Comparison of ENCODE assay signal across 1 cellular context in the genomic region with DNA sequence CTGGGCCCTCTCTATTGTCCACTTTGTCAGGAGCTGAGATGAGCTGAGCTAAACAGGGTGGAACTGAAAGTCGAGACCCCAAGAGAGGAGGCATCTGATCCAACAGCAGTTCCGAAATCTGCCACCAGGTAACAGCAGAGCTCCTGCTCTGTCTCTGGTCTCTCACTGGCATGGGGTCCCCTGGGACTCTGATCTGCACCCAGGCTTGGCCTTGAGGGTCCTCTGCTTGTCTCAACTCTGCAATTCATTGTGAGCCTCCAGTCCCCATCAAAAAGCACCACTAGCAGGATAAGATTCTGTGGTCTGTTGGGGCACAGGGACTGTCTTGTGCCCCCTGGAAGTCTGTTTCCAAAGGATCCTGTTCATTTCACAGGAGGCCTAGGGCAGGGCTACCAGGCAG.
TF ChIP-seq lines count a peak whose summit lies in the region.

No MANE protein-coding gene starts in this region.

TF ChIP-seq in HepG2, 621 proteins besides CTCF, POLR2A, EP300 and RAD21 (continued from another document):
- TF ChIP-seq ZNF331 (CRISPR knock-in tag; IDR thresholded peaks at IDR 0.05) (0 out of 2 replicates have a peak, but pooled peaks have one; percentile 11), ZNF792 (CRISPR knock-in tag; IDR thresholded peaks at IDR 0.05) (no peak), ZNF761 (CRISPR knock-in tag; conservative IDR thresholded peaks at IDR 0.05) (no peak), ZNF703 (CRISPR knock-in tag; IDR thresholded peaks at IDR 0.05; ENCODE audit: borderline replicate concordance) (no peak), NFKBIZ (CRISPR knock-in tag; IDR thresholded peaks at IDR 0.05) (no peak), HMG20B (CRISPR knock-in tag; conservative IDR thresholded peaks at IDR 0.05) (no peak), ZFP91 (CRISPR knock-in tag; IDR thresholded peaks at IDR 0.05; ENCODE audit: borderline replicate concordance) (no peak), CCDC6 (CRISPR knock-in tag; IDR thresholded peaks at IDR 0.05) (no peak), TGIF2 (CRISPR knock-in tag; IDR thresholded peaks at IDR 0.05) (peak; percentile 62; the same call in 1 of the 2 replicates), ZSCAN29 (CRISPR knock-in tag; conservative IDR thresholded peaks at IDR 0.05) (no peak), TBX2 (CRISPR knock-in tag; IDR thresholded peaks at IDR 0.05; ENCODE audit: borderline replicate concordance) (peak; percentile 38; the same call in 1 of the 2 replicates), MZF1 (CRISPR knock-in tag; IDR thresholded peaks at IDR 0.05; ENCODE audit: borderline replicate concordance) (no peak), CREB1 (IDR thresholded peaks at IDR 0.05) (no peak), CREB1 (CRISPR knock-in tag; IDR thresholded peaks at IDR 0.05) (no peak), SMAD1 (CRISPR knock-in tag; IDR thresholded peaks at IDR 0.05; ENCODE audit: borderline replicate concordance, low read depth) (no peak), NCOA2 (CRISPR knock-in tag; IDR thresholded peaks at IDR 0.05) (no peak), CREBL2 (CRISPR knock-in tag; IDR thresholded peaks at IDR 0.05; ENCODE audit: borderline replicate concordance) (no peak), ZNF547 (CRISPR knock-in tag; IDR thresholded peaks at IDR 0.05) (peak; percentile 55; the same call in 1 of the 2 replicates), SSRP1 (CRISPR knock-in tag; IDR thresholded peaks at IDR 0.05) (no peak), SMARCC2 (IDR thresholded peaks at IDR 0.05) (no peak), ZNF441 (CRISPR knock-in tag; IDR thresholded peaks at IDR 0.05; ENCODE audit: borderline replicate concordance) (peak; percentile 23; the same call in 1 of the 2 replicates), NBN (conservative IDR thresholded peaks at IDR 0.05) (no peak), ZNF282 (IDR thresholded peaks at IDR 0.05; ENCODE audit: partially characterized antibody) (no peak), NFE2L2 (IDR thresholded peaks at IDR 0.05; ENCODE audit: low read length) (0 out of 2 replicates have a peak, but pooled peaks have one; percentile 6), HMGA1 (CRISPR knock-in tag; conservative IDR thresholded peaks at IDR 0.05) (no peak)
- TF ChIP-seq, protein P1, sequence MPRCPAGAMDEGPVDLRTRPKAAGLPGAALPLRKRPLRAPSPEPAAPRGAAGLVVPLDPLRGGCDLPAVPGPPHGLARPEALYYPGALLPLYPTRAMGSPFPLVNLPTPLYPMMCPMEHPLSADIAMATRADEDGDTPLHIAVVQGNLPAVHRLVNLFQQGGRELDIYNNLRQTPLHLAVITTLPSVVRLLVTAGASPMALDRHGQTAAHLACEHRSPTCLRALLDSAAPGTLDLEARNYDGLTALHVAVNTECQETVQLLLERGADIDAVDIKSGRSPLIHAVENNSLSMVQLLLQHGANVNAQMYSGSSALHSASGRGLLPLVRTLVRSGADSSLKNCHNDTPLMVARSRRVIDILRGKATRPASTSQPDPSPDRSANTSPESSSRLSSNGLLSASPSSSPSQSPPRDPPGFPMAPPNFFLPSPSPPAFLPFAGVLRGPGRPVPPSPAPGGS (CRISPR knock-in tag; IDR thresholded peaks at IDR 0.05), result no peak
- TF ChIP-seq, protein P2, sequence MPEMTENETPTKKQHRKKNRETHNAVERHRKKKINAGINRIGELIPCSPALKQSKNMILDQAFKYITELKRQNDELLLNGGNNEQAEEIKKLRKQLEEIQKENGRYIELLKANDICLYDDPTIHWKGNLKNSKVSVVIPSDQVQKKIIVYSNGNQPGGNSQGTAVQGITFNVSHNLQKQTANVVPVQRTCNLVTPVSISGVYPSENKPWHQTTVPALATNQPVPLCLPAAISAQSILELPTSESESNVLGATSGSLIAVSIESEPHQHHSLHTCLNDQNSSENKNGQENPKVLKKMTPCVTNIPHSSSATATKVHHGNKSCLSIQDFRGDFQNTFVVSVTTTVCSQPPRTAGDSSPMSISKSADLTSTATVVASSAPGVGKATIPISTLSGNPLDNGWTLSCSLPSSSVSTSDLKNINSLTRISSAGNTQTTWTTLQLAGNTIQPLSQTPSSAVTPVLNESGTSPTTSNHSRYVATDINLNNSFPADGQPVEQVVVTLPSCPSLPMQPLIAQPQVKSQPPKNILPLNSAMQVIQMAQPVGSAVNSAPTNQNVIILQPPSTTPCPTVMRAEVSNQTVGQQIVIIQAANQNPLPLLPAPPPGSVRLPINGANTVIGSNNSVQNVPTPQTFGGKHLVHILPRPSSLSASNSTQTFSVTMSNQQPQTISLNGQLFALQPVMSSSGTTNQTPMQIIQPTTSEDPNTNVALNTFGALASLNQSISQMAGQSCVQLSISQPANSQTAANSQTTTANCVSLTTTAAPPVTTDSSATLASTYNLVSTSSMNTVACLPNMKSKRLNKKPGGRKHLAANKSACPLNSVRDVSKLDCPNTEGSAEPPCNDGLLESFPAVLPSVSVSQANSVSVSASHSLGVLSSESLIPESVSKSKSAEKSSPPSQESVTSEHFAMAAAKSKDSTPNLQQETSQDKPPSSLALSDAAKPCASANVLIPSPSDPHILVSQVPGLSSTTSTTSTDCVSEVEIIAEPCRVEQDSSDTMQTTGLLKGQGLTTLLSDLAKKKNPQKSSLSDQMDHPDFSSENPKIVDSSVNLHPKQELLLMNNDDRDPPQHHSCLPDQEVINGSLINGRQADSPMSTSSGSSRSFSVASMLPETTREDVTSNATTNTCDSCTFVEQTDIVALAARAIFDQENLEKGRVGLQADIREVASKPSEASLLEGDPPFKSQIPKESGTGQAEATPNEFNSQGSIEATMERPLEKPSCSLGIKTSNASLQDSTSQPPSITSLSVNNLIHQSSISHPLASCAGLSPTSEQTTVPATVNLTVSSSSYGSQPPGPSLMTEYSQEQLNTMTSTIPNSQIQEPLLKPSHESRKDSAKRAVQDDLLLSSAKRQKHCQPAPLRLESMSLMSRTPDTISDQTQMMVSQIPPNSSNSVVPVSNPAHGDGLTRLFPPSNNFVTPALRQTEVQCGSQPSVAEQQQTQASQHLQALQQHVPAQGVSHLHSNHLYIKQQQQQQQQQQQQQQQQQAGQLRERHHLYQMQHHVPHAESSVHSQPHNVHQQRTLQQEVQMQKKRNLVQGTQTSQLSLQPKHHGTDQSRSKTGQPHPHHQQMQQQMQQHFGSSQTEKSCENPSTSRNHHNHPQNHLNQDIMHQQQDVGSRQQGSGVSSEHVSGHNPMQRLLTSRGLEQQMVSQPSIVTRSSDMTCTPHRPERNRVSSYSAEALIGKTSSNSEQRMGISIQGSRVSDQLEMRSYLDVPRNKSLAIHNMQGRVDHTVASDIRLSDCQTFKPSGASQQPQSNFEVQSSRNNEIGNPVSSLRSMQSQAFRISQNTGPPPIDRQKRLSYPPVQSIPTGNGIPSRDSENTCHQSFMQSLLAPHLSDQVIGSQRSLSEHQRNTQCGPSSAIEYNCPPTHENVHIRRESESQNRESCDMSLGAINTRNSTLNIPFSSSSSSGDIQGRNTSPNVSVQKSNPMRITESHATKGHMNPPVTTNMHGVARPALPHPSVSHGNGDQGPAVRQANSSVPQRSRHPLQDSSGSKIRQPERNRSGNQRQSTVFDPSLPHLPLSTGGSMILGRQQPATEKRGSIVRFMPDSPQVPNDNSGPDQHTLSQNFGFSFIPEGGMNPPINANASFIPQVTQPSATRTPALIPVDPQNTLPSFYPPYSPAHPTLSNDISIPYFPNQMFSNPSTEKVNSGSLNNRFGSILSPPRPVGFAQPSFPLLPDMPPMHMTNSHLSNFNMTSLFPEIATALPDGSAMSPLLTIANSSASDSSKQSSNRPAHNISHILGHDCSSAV (CRISPR knock-in tag; IDR thresholded peaks at IDR 0.05; ENCODE audit: borderline replicate concordance), result no peak
TF ChIP-seq in HepG2: peak in this region for 15.
